8 cellular contexts compared by ENCODE assay signal in genomic region chr19:15265849-15266248, GRCh38. TPM values are rescaled to one million over a fixed set of nuclear protein-coding genes. Genes with fewer than 3 reads are reported as not detected.
A peak's percentile ranks its signal among the peaks of the same experiment; 100 is the strongest.
DNase-seq lines count a peak whose midpoint lies in the region; ATAC-seq and TF ChIP-seq lines count a peak whose summit lies in the region.

No MANE protein-coding gene starts in this region.

- H3K14ac ChIP-seq in neuronal stem cell (ENCODE audit: low read length), result no peak overlapping the region

- no peak; the same call in 1 of the 2 replicates for TF ChIP-seq CTCF in BE2C (IDR thresholded peaks at IDR 0.05; ENCODE audit: low read depth, low read length)
- no peak for TF ChIP-seq CTCF in fibroblast of pulmonary artery (IDR thresholded peaks at IDR 0.05; ENCODE audit: low read length, missing control alignments)
- no peak for TF ChIP-seq CTCF in activated CD8-positive, alpha-beta T cell treated with anti-CD3 and anti-CD28 coated beads for 36 hours (IDR thresholded peaks at IDR 0.05)

- H3K36me3 Mint-ChIP-seq in activated CD8-positive, alpha-beta T cell treated with anti-CD3 and anti-CD28 coated beads for 36 hours (ENCODE audit: low read depth), result peaks cover 34% of the 10 kb centered on the region

- H3K36me3 ChIP-seq in BE2C (peaks cover 76% of the 10 kb centered on the region), neuronal stem cell (replicated peaks in 1 of 2; ENCODE audit: control insufficient read depth in 2 of 2, insufficient read depth in 2 of 2, low read length in 2 of 2) (peaks cover 69 to 98% of the 10 kb centered on the region in 2 donors)

- H3K79me1 ChIP-seq in neuronal stem cell (ENCODE audit: low read depth, low read length), result peaks cover 28% of the 10 kb centered on the region

- CTCF ChIA-PET in activated CD8-positive, alpha-beta T cell treated with anti-CD3 and anti-CD28 coated beads for 36 hours (lab: Charles Lee), result interaction anchor here (1.7 kb wide), 1 partner anchor 13 kb away, joined by 4 read pairs; no protein-coding TSS in a partner anchor

- H3K4me3 Mint-ChIP-seq in activated CD8-positive, alpha-beta T cell treated with anti-CD3 and anti-CD28 coated beads for 36 hours, result no peak overlapping the region

- POLR2A ChIA-PET in activated CD8-positive, alpha-beta T cell treated with anti-CD3 and anti-CD28 coated beads for 36 hours (lab: Charles Lee), result no interaction called here

- H4K8ac ChIP-seq in neuronal stem cell (ENCODE audit: low read depth, low read length), result no peak overlapping the region

- H2AFZ ChIP-seq in neuronal stem cell (ENCODE audit: low read length), result no peak overlapping the region

- H3K4ac ChIP-seq in neuronal stem cell (ENCODE audit: low read length), result no peak overlapping the region

- no peak for ATAC-seq in HG03342 (IDR thresholded peaks at IDR 0.05; ENCODE audit: unreplicated experiment)
- ATAC-seq in activated CD8-positive, alpha-beta T cell treated with anti-CD3 and anti-CD28 coated beads for 36 hours, result no peak

- H2AK5ac ChIP-seq in neuronal stem cell (ENCODE audit: low read depth, low read length), result no peak overlapping the region

- H2BK15ac ChIP-seq in neuronal stem cell (ENCODE audit: low read length), result no peak overlapping the region

- intact Hi-C loops in activated CD8-positive, alpha-beta T cell treated with anti-CD3 and anti-CD28 coated beads for 36 hours (cut with micrococcal nuclease), result loop anchor here (10.0 kb wide), 1 partner anchor 289 kb away; no protein-coding TSS in a partner anchor

- peak; percentile 78 for DNase-seq in BE2C
- DNase-seq in fibroblast of pulmonary artery (ENCODE audit: low read depth), result peak; percentile 98
- DNase-seq in occipital lobe (lab: John Stamatoyannopoulos, UW), result peak; percentile 87
- DNase-seq in NOMO-1 (lab: John Stamatoyannopoulos, UW; ENCODE audit: unreplicated experiment in 2 of 2), result no peak
- DNase-seq in activated CD8-positive, alpha-beta T cell treated with anti-CD3 and anti-CD28 coated beads for 36 hours, result no peak
- DNase-seq in neuronal stem cell (ENCODE audit: low spot score), result no peak

- no peak overlapping the region for H3K4me3 ChIP-seq in BE2C (ENCODE audit: low read depth, low read length)
- H3K4me3 ChIP-seq in fibroblast of pulmonary artery (replicated peaks; ENCODE audit: low read depth, low read length), result no peak overlapping the region
- H3K4me3 ChIP-seq in neuronal stem cell (ENCODE audit: low read length in 2 of 2), result no peak overlapping the region

- H2BK12ac ChIP-seq in neuronal stem cell (ENCODE audit: low read length), result no peak overlapping the region

- H3K4me2 ChIP-seq in neuronal stem cell (ENCODE audit: insufficient read depth, low read length, poor library complexity, severe bottlenecking), result no peak overlapping the region

- H2BK5ac ChIP-seq in neuronal stem cell (ENCODE audit: low read length), result no peak overlapping the region

- H3K9me3 ChIP-seq in BE2C (no peaks in the 10 kb centered on the region), neuronal stem cell (replicated peaks in 1 of 2; ENCODE audit: control insufficient read depth in 2 of 2, insufficient read depth in 1 of 2, low read depth in 1 of 2, low read length in 2 of 2) (no peaks in the 10 kb centered on the region)

- H3K27me3 ChIP-seq in BE2C (no peaks in the 10 kb centered on the region), neuronal stem cell (ENCODE audit: control insufficient read depth in 3 of 3, insufficient read depth in 3 of 3, low read depth in 1 of 3, low read length in 3 of 3) (no peaks in the 10 kb centered on the region)

- no peak overlapping the region for H3K18ac ChIP-seq in neuronal stem cell (ENCODE audit: low read length)

- peaks cover 6% of the 10 kb centered on the region for H3K4me1 Mint-ChIP-seq in activated CD8-positive, alpha-beta T cell treated with anti-CD3 and anti-CD28 coated beads for 36 hours (ENCODE audit: low read depth)

- H3K9ac ChIP-seq in neuronal stem cell (ENCODE audit: low read depth, low read length, poor library complexity), result no peak overlapping the region

- no peaks in the 10 kb centered on the region for H3K27me3 Mint-ChIP-seq in activated CD8-positive, alpha-beta T cell treated with anti-CD3 and anti-CD28 coated beads for 36 hours

- no peak overlapping the region for H3K23ac ChIP-seq in neuronal stem cell (ENCODE audit: low read depth, low read length, poor library complexity)

- H2BK120ac ChIP-seq in neuronal stem cell (ENCODE audit: low read depth, low read length), result no peak overlapping the region

- no peak overlapping the region for H3K27ac ChIP-seq in neuronal stem cell (replicated peaks; ENCODE audit: low read length)

- WGBS in neuronal stem cell (ENCODE audit: extremely low coverage in 2 of 2, insufficient read length in 2 of 2, insufficient replicate concordance in 1 of 2), 2 donors, result no CpG with 5 or more reads among the region's 8 CpGs

- no peak overlapping the region for H3K27ac Mint-ChIP-seq in activated CD8-positive, alpha-beta T cell treated with anti-CD3 and anti-CD28 coated beads for 36 hours

- H4K91ac ChIP-seq in neuronal stem cell (ENCODE audit: low read depth, low read length, poor library complexity), result no peak overlapping the region

- H3K4me1 ChIP-seq in BE2C, result peaks cover 5% of the 10 kb centered on the region
- peaks cover 0 to 1% of the 10 kb centered on the region in 2 donors for H3K4me1 ChIP-seq in neuronal stem cell (ENCODE audit: control insufficient read depth in 2 of 2, insufficient read depth in 1 of 2, low read depth in 1 of 2, low read length in 2 of 2)

- no peaks in the 10 kb centered on the region for H3K9me3 Mint-ChIP-seq in activated CD8-positive, alpha-beta T cell treated with anti-CD3 and anti-CD28 coated beads for 36 hours

TF ChIP-seq in PFSK-1, 5 proteins besides CTCF, POLR2A, EP300 and RAD21:
- peak; percentile 61 for TF ChIP-seq FOXP2 (optimal IDR thresholded peaks at IDR 0.05; ENCODE audit: borderline replicate concordance, extremely low read depth, extremely low read length, insufficient read depth)
- no peak for TF ChIP-seq SIN3A (IDR thresholded peaks at IDR 0.05; ENCODE audit: borderline replicate concordance, insufficient read depth, low read length)
TF ChIP-seq in PFSK-1: peak in this region for 1.

RNA-seq across cellular contexts. Expression of gene EPHX3, which starts 33.6 kb away (rescaled TPM):
- polyA plus RNA-seq in BE2C (2012; ENCODE audit: insufficient read depth, insufficient read length, low read depth), result not detected
- polyA plus RNA-seq in PFSK-1 (2012; ENCODE audit: insufficient read length, low read depth), result 0.21 TPM
- total RNA-seq in occipital lobe, result not detected
- not detected for total RNA-seq in activated CD8-positive, alpha-beta T cell treated with anti-CD3 and anti-CD28 coated beads for 36 hours
- polyA plus RNA-seq in neuronal stem cell (2013, experiment 1 of 2), result 1.1 TPM
- 1.1 TPM for polyA plus RNA-seq in neuronal stem cell (2013, experiment 2 of 2)

Comparison
In these comparisons a context has a peak if more than half of its experiments do, and no peak if none do; other contexts are left out.
1. DNase-seq: peak in BE2C (single experiment), fibroblast of pulmonary artery (single experiment) and occipital lobe (single experiment); none in NOMO-1 (0 of 2), activated CD8-positive, alpha-beta T cell treated with anti-CD3 and anti-CD28 coated beads for 36 hours (single experiment) and neuronal stem cell (single experiment).